In the genomic region with DNA sequence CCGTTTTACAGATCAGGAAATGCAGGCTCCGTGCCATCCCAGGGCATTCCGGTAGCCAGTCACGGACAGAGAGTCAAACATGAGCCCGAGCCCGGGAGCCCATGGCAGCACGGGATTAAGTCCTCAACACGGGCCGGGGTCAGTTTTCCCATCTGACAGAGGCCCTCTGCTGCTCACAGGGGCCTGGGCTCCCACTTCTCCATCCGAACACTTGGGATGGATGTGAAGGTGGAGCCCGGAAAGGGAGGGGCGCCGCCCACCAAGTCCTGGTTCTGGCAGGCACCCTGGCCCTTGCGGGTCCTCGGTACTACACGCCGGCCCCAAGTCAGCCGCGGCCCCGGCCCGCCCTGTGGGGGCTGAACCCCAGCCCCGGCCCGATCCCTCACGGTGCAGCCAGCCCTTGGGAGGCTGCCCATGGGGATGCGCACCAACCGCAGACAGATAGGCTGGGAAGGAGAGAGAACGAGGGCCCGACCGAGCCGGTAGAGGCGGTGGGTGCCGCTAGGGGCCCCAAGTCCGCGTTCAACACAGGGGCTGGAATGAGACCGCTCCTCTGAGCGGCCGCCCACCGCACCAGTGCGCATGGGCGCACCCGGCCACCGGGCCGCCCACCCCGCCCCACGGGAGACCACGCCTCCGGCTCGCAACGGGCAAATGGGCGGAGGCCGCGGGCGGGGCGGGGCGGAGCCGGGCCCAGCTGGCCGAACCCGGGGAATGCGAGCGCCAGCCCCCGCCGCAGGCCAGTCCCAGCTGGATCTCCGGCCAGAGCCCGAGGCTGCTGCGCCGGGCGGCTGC, we compare ENCODE assay signal across 1 cellular context.
TF ChIP-seq lines count a peak whose summit lies in the region.

CAPN5 (plus strand) TSS at position 743 of the 795 bp plus-strand sequence. CDS start 17,916 bp downstream, outside the sequence.

TF ChIP-seq in HepG2, 621 proteins besides CTCF, POLR2A, EP300 and RAD21 (continued from another document):
- no peak for TF ChIP-seq ZBTB10 (CRISPR knock-in tag; IDR thresholded peaks at IDR 0.05; ENCODE audit: borderline replicate concordance)
- TF ChIP-seq, protein P1, sequence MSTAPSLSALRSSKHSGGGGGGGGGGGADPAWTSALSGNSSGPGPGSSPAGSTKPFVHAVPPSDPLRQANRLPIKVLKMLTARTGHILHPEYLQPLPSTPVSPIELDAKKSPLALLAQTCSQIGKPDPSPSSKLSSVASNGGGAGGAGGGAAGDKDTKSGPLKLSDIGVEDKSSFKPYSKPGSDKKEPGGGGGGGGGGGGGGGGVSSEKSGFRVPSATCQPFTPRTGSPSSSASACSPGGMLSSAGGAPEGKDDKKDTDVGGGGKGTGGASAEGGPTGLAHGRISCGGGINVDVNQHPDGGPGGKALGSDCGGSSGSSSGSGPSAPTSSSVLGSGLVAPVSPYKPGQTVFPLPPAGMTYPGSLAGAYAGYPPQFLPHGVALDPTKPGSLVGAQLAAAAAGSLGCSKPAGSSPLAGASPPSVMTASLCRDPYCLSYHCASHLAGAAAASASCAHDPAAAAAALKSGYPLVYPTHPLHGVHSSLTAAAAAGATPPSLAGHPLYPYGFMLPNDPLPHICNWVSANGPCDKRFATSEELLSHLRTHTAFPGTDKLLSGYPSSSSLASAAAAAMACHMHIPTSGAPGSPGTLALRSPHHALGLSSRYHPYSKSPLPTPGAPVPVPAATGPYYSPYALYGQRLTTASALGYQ (CRISPR knock-in tag; IDR thresholded peaks at IDR 0.05) = no peak
- TF ChIP-seq PCBP1 (IDR thresholded peaks at IDR 0.05; ENCODE audit: borderline replicate concordance, low read depth, low read length) = no peak
- TF ChIP-seq ZNF674 (CRISPR knock-in tag; IDR thresholded peaks at IDR 0.05; ENCODE audit: low read depth) = no peak
- TF ChIP-seq, protein P2, sequence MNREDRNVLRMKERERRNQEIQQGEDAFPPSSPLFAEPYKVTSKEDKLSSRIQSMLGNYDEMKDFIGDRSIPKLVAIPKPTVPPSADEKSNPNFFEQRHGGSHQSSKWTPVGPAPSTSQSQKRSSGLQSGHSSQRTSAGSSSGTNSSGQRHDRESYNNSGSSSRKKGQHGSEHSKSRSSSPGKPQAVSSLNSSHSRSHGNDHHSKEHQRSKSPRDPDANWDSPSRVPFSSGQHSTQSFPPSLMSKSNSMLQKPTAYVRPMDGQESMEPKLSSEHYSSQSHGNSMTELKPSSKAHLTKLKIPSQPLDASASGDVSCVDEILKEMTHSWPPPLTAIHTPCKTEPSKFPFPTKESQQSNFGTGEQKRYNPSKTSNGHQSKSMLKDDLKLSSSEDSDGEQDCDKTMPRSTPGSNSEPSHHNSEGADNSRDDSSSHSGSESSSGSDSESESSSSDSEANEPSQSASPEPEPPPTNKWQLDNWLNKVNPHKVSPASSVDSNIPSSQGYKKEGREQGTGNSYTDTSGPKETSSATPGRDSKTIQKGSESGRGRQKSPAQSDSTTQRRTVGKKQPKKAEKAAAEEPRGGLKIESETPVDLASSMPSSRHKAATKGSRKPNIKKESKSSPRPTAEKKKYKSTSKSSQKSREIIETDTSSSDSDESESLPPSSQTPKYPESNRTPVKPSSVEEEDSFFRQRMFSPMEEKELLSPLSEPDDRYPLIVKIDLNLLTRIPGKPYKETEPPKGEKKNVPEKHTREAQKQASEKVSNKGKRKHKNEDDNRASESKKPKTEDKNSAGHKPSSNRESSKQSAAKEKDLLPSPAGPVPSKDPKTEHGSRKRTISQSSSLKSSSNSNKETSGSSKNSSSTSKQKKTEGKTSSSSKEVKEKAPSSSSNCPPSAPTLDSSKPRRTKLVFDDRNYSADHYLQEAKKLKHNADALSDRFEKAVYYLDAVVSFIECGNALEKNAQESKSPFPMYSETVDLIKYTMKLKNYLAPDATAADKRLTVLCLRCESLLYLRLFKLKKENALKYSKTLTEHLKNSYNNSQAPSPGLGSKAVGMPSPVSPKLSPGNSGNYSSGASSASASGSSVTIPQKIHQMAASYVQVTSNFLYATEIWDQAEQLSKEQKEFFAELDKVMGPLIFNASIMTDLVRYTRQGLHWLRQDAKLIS (CRISPR knock-in tag; IDR thresholded peaks at IDR 0.05) = no peak
- TF ChIP-seq, protein P3, sequence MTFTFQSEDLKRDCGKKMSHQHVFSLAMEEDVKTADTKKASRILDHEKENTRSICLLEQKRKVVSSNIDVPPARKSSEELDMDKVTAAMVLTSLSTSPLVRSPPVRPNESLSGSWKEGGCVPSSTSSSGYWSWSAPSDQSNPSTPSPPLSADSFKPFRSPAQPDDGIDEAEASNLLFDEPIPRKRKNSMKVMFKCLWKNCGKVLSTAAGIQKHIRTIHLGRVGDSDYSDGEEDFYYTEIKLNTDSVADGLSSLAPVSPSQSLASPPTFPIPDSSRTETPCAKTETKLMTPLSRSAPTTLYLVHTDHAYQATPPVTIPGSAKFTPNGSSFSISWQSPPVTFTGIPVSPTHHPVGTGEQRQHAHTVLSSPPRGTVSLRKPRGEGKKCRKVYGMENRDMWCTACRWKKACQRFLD (CRISPR knock-in tag; IDR thresholded peaks at IDR 0.05; ENCODE audit: borderline replicate concordance) = no peak
- peak; percentile 48 for TF ChIP-seq YY1 (IDR thresholded peaks at IDR 0.05; ENCODE audit: insufficient read depth, insufficient replicate concordance, low read depth, low read length)
- TF ChIP-seq TCF7L2 (IDR thresholded peaks at IDR 0.05; ENCODE audit: low read depth, low read length) = no peak
- peak; percentile 75; the same call in 1 of the 2 replicates for TF ChIP-seq THYN1 (CRISPR knock-in tag; IDR thresholded peaks at IDR 0.05; ENCODE audit: borderline replicate concordance, low read depth)
- no peak for TF ChIP-seq NCOA2 (CRISPR knock-in tag; IDR thresholded peaks at IDR 0.05)
- no peak for TF ChIP-seq MYC (CRISPR knock-in tag; IDR thresholded peaks at IDR 0.05; ENCODE audit: borderline replicate concordance)
- TF ChIP-seq CEBPZ (IDR thresholded peaks at IDR 0.05; ENCODE audit: low read length) = no peak
- TF ChIP-seq ZNF713 (CRISPR knock-in tag; IDR thresholded peaks at IDR 0.05) = no peak
- no peak for TF ChIP-seq ATAD3A (CRISPR knock-in tag; IDR thresholded peaks at IDR 0.05)
- no peak for TF ChIP-seq TEAD3 (CRISPR knock-in tag; optimal IDR thresholded peaks at IDR 0.05; ENCODE audit: borderline replicate concordance)
- no peak for TF ChIP-seq RFXANK (CRISPR knock-in tag; IDR thresholded peaks at IDR 0.05)
- TF ChIP-seq ONECUT2 (CRISPR knock-in tag; IDR thresholded peaks at IDR 0.05) = no peak
- no peak for TF ChIP-seq MNT (IDR thresholded peaks at IDR 0.05)
- no peak for TF ChIP-seq ZNF564 (CRISPR knock-in tag; IDR thresholded peaks at IDR 0.05)
- no peak for TF ChIP-seq ZNF737 (CRISPR knock-in tag; IDR thresholded peaks at IDR 0.05; ENCODE audit: borderline replicate concordance)
- TF ChIP-seq SP4 (CRISPR knock-in tag; IDR thresholded peaks at IDR 0.05) = peak; percentile 93
- TF ChIP-seq ZKSCAN5 (CRISPR knock-in tag; IDR thresholded peaks at IDR 0.05) = no peak
- no peak for TF ChIP-seq ZBTB42 (CRISPR knock-in tag; IDR thresholded peaks at IDR 0.05)
